ENCODE assay signal across 8 cellular contexts in genomic region chr6:75611702-75612375, GRCh38. TPM values are rescaled to one million over a fixed set of nuclear protein-coding genes. Genes with fewer than 3 reads are reported as not detected.
DNase-seq lines count a peak whose midpoint lies in the region; ATAC-seq and TF ChIP-seq lines count a peak whose summit lies in the region.

No MANE protein-coding gene starts in this region.

- CTCF ChIA-PET in Calu3 (lab: Charles Lee) = no interaction called here

- DNase-seq in ascending aorta (ENCODE audit: low spot score in 2 of 2) (no peak), NCI-H2227 (lab: John Stamatoyannopoulos, UW; ENCODE audit: unreplicated experiment) (no peak), Calu3 (no peak), NCI-H524 (lab: John Stamatoyannopoulos, UW) (no peak)
- peak; percentile 44 to 49 for DNase-seq in stimulated activated CD8-positive, alpha-beta memory T cell treated with anti-CD3 and anti-CD28 coated beads, Interleukin-15, amount 100 ng/mL, for 48 hours (ENCODE audit: low read depth in 2 of 2)

- ATAC-seq in GM19351 (IDR thresholded peaks at IDR 0.05; ENCODE audit: unreplicated experiment) = peak; percentile 51
- ATAC-seq in HG03565 (IDR thresholded peaks at IDR 0.05; ENCODE audit: unreplicated experiment) = peak; percentile 42
- ATAC-seq in HG02571 (IDR thresholded peaks at IDR 0.05; ENCODE audit: unreplicated experiment) = no peak

- H3K36me3 ChIP-seq in ascending aorta = no peaks in the 10 kb centered on the region

- H3K9me3 ChIP-seq in ascending aorta = no peaks in the 10 kb centered on the region

- no peak overlapping the region for H3K27ac Mint-ChIP-seq in Calu3 (ENCODE audit: unreplicated experiment)

- peaks cover 10 to 37% of the 10 kb centered on the region in 2 donors for H3K4me1 ChIP-seq in ascending aorta

- BruUV-seq in Calu3 (replicated peaks; lab: Mats Ljungman, UMichigan) = no TSS peak

- intact Hi-C loops in ascending aorta (cut with DNase I) = no loop called here
- intact Hi-C loops in Calu3 (cut with micrococcal nuclease; ENCODE audit: unreplicated experiment) = no loop called here

- H3K4me1 Mint-ChIP-seq in Calu3 (ENCODE audit: low read depth, unreplicated experiment) = peaks cover 56% of the 10 kb centered on the region

- H3K27me3 ChIP-seq in ascending aorta = no peaks in the 10 kb centered on the region

- peak overlapping the region; percentile 64 to 78 for H3K27ac ChIP-seq in ascending aorta

- no peak overlapping the region for H3K4me3 ChIP-seq in ascending aorta

- TF ChIP-seq CTCF in ascending aorta (IDR thresholded peaks at IDR 0.05) (no peak), Calu3 (IDR thresholded peaks at IDR 0.05; ENCODE audit: unreplicated experiment) (no peak)

- no peak overlapping the region for H3K4me3 Mint-ChIP-seq in Calu3 (ENCODE audit: low read depth, unreplicated experiment)

- peaks cover 2% of the 10 kb centered on the region for H3K9me3 Mint-ChIP-seq in Calu3 (ENCODE audit: low read depth, unreplicated experiment)

- no peaks in the 10 kb centered on the region for H3K27me3 Mint-ChIP-seq in Calu3 (ENCODE audit: unreplicated experiment)

- H3K36me3 Mint-ChIP-seq in Calu3 (ENCODE audit: insufficient read depth, unreplicated experiment) = peaks cover 2% of the 10 kb centered on the region

RNA-seq across cellular contexts. Expression of gene SENP6, which starts 10.2 kb away (rescaled TPM):
- total RNA-seq in ascending aorta (24.4 TPM), Calu3 (2022) (76.2 and 93.6 TPM in 2 replicates)

Comparison
In these comparisons a context has a peak if more than half of its experiments do, and no peak if none do; other contexts are left out.
1. DNase-seq: peak in stimulated activated CD8-positive, alpha-beta memory T cell treated with anti-CD3 and anti-CD28 coated beads, Interleukin-15, amount 100 ng/mL, for 48 hours (2 of 2); none in ascending aorta (0 of 2), NCI-H2227 (single experiment), Calu3 (single experiment) and NCI-H524 (0 of 2).